ENCODE assay signal across 26 cellular contexts in the genomic region with DNA sequence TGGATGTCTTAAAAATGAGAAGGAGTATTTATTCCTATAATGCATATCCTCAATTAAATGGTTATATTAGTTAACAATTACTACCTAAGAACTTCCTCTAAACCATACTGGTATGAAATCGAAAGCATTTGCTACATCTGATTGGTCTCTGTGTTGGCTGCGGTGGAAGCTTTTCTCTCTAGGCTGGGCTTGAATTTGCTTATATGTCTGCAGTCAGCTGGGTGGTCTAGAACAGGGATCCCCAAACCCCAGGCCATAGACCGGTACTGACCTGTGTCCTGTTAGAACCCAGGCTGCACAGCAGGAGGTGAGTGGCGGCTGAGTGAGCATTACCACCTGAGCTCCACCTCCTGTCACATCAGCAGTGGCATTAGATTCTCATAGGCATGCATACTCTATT.
"Had no signal": no experiment of that assay in that cellular context is flagged by ENCODE, and none has a peak within 500 bp of the region (broad histone marks: within the 10 kb centered on the region; RNA-seq: fewer than 3 reads in every experiment).

No MANE protein-coding gene starts in this region.

- H3K27ac Mint-ChIP-seq: activated CD4-positive, alpha-beta T cell treated with anti-CD3 and anti-CD28 coated beads, Interleukin-2, amount 10 ng/mL, durations not matched to agents 24 days and 14 days; activated CD8-positive, alpha-beta T cell treated with anti-CD3 and anti-CD28 coated beads for 36 hours; activated naive CD4-positive, alpha-beta T cell treated with anti-CD3 and anti-CD28 coated beads, Interleukin-2, amount 50 U/mL, for 72 hours; activated T-cell treated with anti-CD3 and anti-CD28 coated beads, Interleukin-2, amount 50 U/mL, for 24 hours; activated T-helper 2 cell treated with anti-CD3 and anti-CD28 coated beads, Interferon-gamma antibody, Interleukin-2, Interleukin-4, amounts not matched to agents 10 μg/mL and 5 μg/mL and 100 μg/mL, durations not matched to agents 14 hours and 24 hours and 36 hours had no signal

- H3K4me3 ChIP-seq: adrenal gland, Peyer's patch, SJSA1 had no signal

- DNase-seq: activated CD4-positive, alpha-beta T cell treated with anti-CD3 and anti-CD28 coated beads, Interleukin-2, amount 10 ng/mL, durations not matched to agents 24 days and 14 days; activated CD4-positive, alpha-beta T cell treated with anti-CD3 and anti-CD28 coated beads, Interleukin-2, amount 50 U/mL, for 4 hours; activated CD8-positive, alpha-beta T cell treated with anti-CD3 and anti-CD28 coated beads for 36 hours; activated gamma-delta T cell; activated naive CD4-positive, alpha-beta T cell treated with Interleukin-2 at 50 U/mL for 16 hours; activated T-cell treated with anti-CD3 and anti-CD28 coated beads, Interleukin-2, amount 50 U/mL, for 24 hours; adrenal gland; caudate nucleus; MM.1S; MV-4-11; NCI-H1092; NCI-H1436 treated with DMSO at 0.1 percent for 48 hours; NCI-H1694 treated with DMSO at 0.1 percent for 48 hours; NCI-H2029; NCI-H524 treated with DMSO at 0.1 percent for 48 hours; NK-92 treated with Interleukin-12 subunit alpha and Interleukin-12 subunit beta, amount 100 ng/mL, for 24 hours; PC-3; Peyer's patch; RPMI8226; T1000; WERI-Rb-1 had no signal

- H3K4me3 Mint-ChIP-seq: activated CD4-positive, alpha-beta T cell treated with anti-CD3 and anti-CD28 coated beads, Interleukin-2, amount 10 ng/mL, durations not matched to agents 24 days and 14 days; activated CD8-positive, alpha-beta T cell treated with anti-CD3 and anti-CD28 coated beads for 36 hours; activated T-cell treated with anti-CD3 and anti-CD28 coated beads, Interleukin-2, amount 50 U/mL, for 24 hours; brain had no signal

- H3K4me2 ChIP-seq: KMS-11 had no signal

- H3K27me3 Mint-ChIP-seq: activated CD4-positive, alpha-beta T cell treated with anti-CD3 and anti-CD28 coated beads, Interleukin-2, amount 10 ng/mL, durations not matched to agents 24 days and 14 days; activated CD8-positive, alpha-beta T cell treated with anti-CD3 and anti-CD28 coated beads for 36 hours; activated T-cell treated with anti-CD3 and anti-CD28 coated beads, Interleukin-2, amount 50 U/mL, for 24 hours had no signal

- H3K27me3 ChIP-seq: adrenal gland, Peyer's patch, SJSA1 had no signal

- H3K9ac ChIP-seq: KMS-11 had no signal

- H3K27ac ChIP-seq: KMS-11, Peyer's patch, SJSA1, WERI-Rb-1 had no signal

- H3K9me3 Mint-ChIP-seq: activated CD8-positive, alpha-beta T cell treated with anti-CD3 and anti-CD28 coated beads for 36 hours; activated T-cell treated with anti-CD3 and anti-CD28 coated beads, Interleukin-2, amount 50 U/mL, for 24 hours; activated T-helper 2 cell treated with anti-CD3 and anti-CD28 coated beads, Interferon-gamma antibody, Interleukin-2, Interleukin-4, amounts not matched to agents 10 μg/mL and 5 μg/mL and 100 μg/mL, durations not matched to agents 14 hours and 24 hours and 36 hours had no signal

- ATAC-seq: activated CD8-positive, alpha-beta T cell treated with anti-CD3 and anti-CD28 coated beads for 36 hours; activated naive CD4-positive, alpha-beta T cell treated with anti-CD3 and anti-CD28 coated beads, Interleukin-2, amount 50 U/mL, for 72 hours; PC-3 had no signal

- H3K4me1 ChIP-seq: Peyer's patch had no signal

- H3K9me3 ChIP-seq: adrenal gland, Peyer's patch, SJSA1 had no signal

- H3K36me3 ChIP-seq: adrenal gland, Peyer's patch, WERI-Rb-1 had no signal
